1 cellular context compared by ENCODE assay signal in the genomic region with DNA sequence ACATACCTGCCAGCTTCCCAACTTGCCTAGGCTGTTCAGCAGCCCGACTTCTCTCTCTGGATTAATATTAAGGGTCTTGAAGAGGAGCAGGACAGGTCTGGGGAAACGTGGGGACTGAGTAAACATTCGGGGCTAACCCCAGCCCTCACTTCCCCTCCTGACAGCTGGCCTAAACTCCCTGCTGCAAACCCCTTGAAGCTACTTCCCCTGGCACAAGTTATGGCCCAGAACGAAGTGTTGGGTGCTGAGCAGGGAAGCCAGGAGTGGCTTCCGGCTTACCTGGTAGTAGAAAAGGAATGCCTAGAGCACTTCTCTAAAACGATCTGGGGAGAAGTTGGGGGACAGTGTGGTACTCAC.
TF ChIP-seq lines count a peak whose summit lies in the region.

No MANE protein-coding gene starts in this region.

TF ChIP-seq in K562, 482 proteins besides CTCF, POLR2A, EP300 and RAD21 (continued from another document):
- TF ChIP-seq, protein P1, sequence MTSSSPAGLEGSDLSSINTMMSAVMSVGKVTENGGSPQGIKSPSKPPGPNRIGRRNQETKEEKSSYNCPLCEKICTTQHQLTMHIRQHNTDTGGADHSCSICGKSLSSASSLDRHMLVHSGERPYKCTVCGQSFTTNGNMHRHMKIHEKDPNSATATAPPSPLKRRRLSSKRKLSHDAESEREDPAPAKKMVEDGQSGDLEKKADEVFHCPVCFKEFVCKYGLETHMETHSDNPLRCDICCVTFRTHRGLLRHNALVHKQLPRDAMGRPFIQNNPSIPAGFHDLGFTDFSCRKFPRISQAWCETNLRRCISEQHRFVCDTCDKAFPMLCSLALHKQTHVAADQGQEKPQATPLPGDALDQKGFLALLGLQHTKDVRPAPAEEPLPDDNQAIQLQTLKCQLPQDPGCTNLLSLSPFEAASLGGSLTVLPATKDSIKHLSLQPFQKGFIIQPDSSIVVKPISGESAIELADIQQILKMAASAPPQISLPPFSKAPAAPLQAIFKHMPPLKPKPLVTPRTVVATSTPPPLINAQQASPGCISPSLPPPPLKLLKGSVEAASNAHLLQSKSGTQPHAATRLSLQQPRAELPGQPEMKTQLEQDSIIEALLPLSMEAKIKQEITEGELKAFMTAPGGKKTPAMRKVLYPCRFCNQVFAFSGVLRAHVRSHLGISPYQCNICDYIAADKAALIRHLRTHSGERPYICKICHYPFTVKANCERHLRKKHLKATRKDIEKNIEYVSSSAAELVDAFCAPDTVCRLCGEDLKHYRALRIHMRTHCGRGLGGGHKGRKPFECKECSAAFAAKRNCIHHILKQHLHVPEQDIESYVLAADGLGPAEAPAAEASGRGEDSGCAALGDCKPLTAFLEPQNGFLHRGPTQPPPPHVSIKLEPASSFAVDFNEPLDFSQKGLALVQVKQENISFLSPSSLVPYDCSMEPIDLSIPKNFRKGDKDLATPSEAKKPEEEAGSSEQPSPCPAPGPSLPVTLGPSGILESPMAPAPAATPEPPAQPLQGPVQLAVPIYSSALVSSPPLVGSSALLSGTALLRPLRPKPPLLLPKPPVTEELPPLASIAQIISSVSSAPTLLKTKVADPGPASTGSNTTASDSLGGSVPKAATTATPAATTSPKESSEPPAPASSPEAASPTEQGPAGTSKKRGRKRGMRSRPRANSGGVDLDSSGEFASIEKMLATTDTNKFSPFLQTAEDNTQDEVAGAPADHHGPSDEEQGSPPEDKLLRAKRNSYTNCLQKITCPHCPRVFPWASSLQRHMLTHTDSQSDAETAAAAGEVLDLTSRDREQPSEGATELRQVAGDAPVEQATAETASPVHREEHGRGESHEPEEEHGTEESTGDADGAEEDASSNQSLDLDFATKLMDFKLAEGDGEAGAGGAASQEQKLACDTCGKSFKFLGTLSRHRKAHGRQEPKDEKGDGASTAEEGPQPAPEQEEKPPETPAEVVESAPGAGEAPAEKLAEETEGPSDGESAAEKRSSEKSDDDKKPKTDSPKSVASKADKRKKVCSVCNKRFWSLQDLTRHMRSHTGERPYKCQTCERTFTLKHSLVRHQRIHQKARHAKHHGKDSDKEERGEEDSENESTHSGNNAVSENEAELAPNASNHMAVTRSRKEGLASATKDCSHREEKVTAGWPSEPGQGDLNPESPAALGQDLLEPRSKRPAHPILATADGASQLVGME (CRISPR knock-in tag; IDR thresholded peaks at IDR 0.05) = no peak
- TF ChIP-seq EGR1 (conservative IDR thresholded peaks at IDR 0.05) (no peak), MAFF (IDR thresholded peaks at IDR 0.05; ENCODE audit: low read length) (no peak), BDP1 (IDR thresholded peaks at IDR 0.05; ENCODE audit: insufficient read depth, insufficient read length) (no peak), FOXJ3 (CRISPR knock-in tag; IDR thresholded peaks at IDR 0.05) (no peak), GABPA (tag; conservative IDR thresholded peaks at IDR 0.05; ENCODE audit: low read depth) (no peak), MAFG (tag; conservative IDR thresholded peaks at IDR 0.05) (no peak), ZFPM2 (CRISPR knock-in tag; IDR thresholded peaks at IDR 0.05) (no peak), POLR3A (IDR thresholded peaks at IDR 0.05; ENCODE audit: borderline replicate concordance, extremely low read depth, insufficient read depth, insufficient read length) (no peak), ZNF764 (CRISPR knock-in tag; IDR thresholded peaks at IDR 0.05; ENCODE audit: low read depth) (no peak)
